25 cellular contexts compared by ENCODE assay signal in genomic region chr15:41801185-41801584, GRCh38.
"Had no signal": no experiment of that assay in that cellular context is flagged by ENCODE, and none has a peak within 500 bp of the region (broad histone marks: within the 10 kb centered on the region; RNA-seq: fewer than 3 reads in every experiment).

No MANE protein-coding gene starts in this region.

- H3K27ac Mint-ChIP-seq: activated B cell treated with CpG ODN at 0.5 μM for 24 hours; activated CD4-positive, alpha-beta memory T cell treated with anti-CD3 and anti-CD28 coated beads for 36 hours; activated CD4-positive, alpha-beta T cell treated with anti-CD3 and anti-CD28 coated beads, Interleukin-2, amount 10 ng/mL, durations not matched to agents 7 days and 5 days; activated naive CD4-positive, alpha-beta T cell treated with anti-CD3 and anti-CD28 coated beads for 36 hours; activated naive CD8-positive, alpha-beta T cell treated with anti-CD3 and anti-CD28 coated beads for 36 hours had no signal

- H3K27ac ChIP-seq: breast epithelium, Peyer's patch had no signal

- H3K9me3 ChIP-seq: breast epithelium, Peyer's patch had no signal

- H3K9me3 Mint-ChIP-seq: activated B cell treated with CpG ODN at 0.5 μM for 24 hours; activated CD4-positive, alpha-beta memory T cell treated with anti-CD3 and anti-CD28 coated beads for 36 hours; activated CD4-positive, alpha-beta T cell treated with anti-CD3 and anti-CD28 coated beads, Interleukin-2, amount 10 ng/mL, durations not matched to agents 7 days and 5 days; activated naive CD4-positive, alpha-beta T cell treated with anti-CD3 and anti-CD28 coated beads for 36 hours; activated naive CD8-positive, alpha-beta T cell treated with anti-CD3 and anti-CD28 coated beads for 36 hours; activated T-cell treated with anti-CD3 and anti-CD28 coated beads, Interleukin-2, amount 50 U/mL, for 4 hours had no signal

- H3K27me3 Mint-ChIP-seq: activated B cell treated with CpG ODN at 0.5 μM for 24 hours; activated CD4-positive, alpha-beta memory T cell treated with anti-CD3 and anti-CD28 coated beads for 36 hours; activated CD4-positive, alpha-beta T cell treated with anti-CD3 and anti-CD28 coated beads, Interleukin-2, amount 10 ng/mL, durations not matched to agents 7 days and 5 days; activated naive CD8-positive, alpha-beta T cell treated with anti-CD3 and anti-CD28 coated beads for 36 hours had no signal

- H3K4me3 Mint-ChIP-seq: activated B cell treated with CpG ODN at 0.5 μM for 24 hours; activated CD4-positive, alpha-beta memory T cell treated with anti-CD3 and anti-CD28 coated beads for 36 hours; activated CD4-positive, alpha-beta T cell treated with anti-CD3 and anti-CD28 coated beads, Interleukin-2, amount 10 ng/mL, durations not matched to agents 7 days and 5 days; activated naive CD4-positive, alpha-beta T cell treated with anti-CD3 and anti-CD28 coated beads for 36 hours; activated naive CD8-positive, alpha-beta T cell treated with anti-CD3 and anti-CD28 coated beads for 36 hours; activated T-cell treated with anti-CD3 and anti-CD28 coated beads, Interleukin-2, amount 50 U/mL, for 4 hours had no signal

- DNase-seq: activated B cell treated with CpG ODN at 0.5 μM for 24 hours; activated CD4-positive, alpha-beta memory T cell treated with anti-CD3 and anti-CD28 coated beads for 36 hours; activated CD4-positive, alpha-beta T cell treated with anti-CD3 and anti-CD28 coated beads, Interleukin-2, amount 10 ng/mL, durations not matched to agents 7 days and 5 days; activated CD8-positive, alpha-beta memory T cell treated with anti-CD3 and anti-CD28 coated beads for 24 hours; activated naive CD4-positive, alpha-beta T cell treated with anti-CD3 and anti-CD28 coated beads for 36 hours; activated naive CD8-positive, alpha-beta T cell treated with anti-CD3 and anti-CD28 coated beads for 36 hours; activated T-cell treated with anti-CD3 and anti-CD28 coated beads, Interleukin-2, amount 50 U/mL, for 4 hours; anterior cingulate cortex; central memory CD4-positive, alpha-beta T cell; Karpas-422; NCI-H1048; NCI-H1417 treated with DMSO at 0.1 percent for 48 hours; NCI-H1694 treated with DMSO at 0.1 percent for 48 hours; NCI-H2029 treated with DMSO at 0.1 percent for 48 hours; NCI-H510A treated with DMSO at 0.1 percent for 48 hours; NCI-H69; NK-92 treated with Interleukin-12 subunit alpha and Interleukin-12 subunit beta, amount 100 ng/mL, for 24 hours; OCI-M1; SIG-M5; T1000 had no signal

- H3K36me3 ChIP-seq: breast epithelium had no signal

- ATAC-seq: activated T-cell treated with anti-CD3 and anti-CD28 coated beads, Interleukin-2, amount 50 U/mL, for 4 hours; HepG2; K562 had no signal

- H3K4me3 ChIP-seq: breast epithelium, K562, Peyer's patch had no signal

- FAIRE-seq: HepG2, K562, TTC549 had no signal

- H3K27me3 ChIP-seq: breast epithelium, Peyer's patch had no signal
